Comparison of ENCODE assay signal across 18 cellular contexts in genomic region chr14:100661340-100661712, GRCh38.
A peak's percentile ranks its signal among the peaks of the same experiment; 100 is the strongest.
DNase-seq lines count a peak whose midpoint lies in the region; ATAC-seq and TF ChIP-seq lines count a peak whose summit lies in the region.
"Had no signal": no experiment of that assay in that cellular context is flagged by ENCODE, and none has a peak within 500 bp of the region (broad histone marks: within the 10 kb centered on the region; RNA-seq: fewer than 3 reads in every experiment).

No MANE protein-coding gene starts in this region.

- H3K27ac ChIP-seq in hepatocyte, result peak overlapping the region; percentile 76
- H3K27ac ChIP-seq: A549, RWPE1, SJCRH30 had no signal

- H3K79me2 ChIP-seq in hepatocyte, result no peaks in the 10 kb centered on the region

- no peak overlapping the region for H3K4me3 ChIP-seq in hepatocyte
- H3K4me3 ChIP-seq: A549, HAP-1, SJCRH30 had no signal

- no peaks in the 10 kb centered on the region for H3K36me3 Mint-ChIP-seq in HFFc6 (ENCODE audit: low read depth)
- no peaks in the 10 kb centered on the region for H3K36me3 Mint-ChIP-seq in Calu3 (ENCODE audit: insufficient read depth, unreplicated experiment)
- H3K36me3 Mint-ChIP-seq: CD14-positive monocyte had no signal

- BruUV-seq in Calu3 (replicated peaks; lab: Mats Ljungman, UMichigan), result no TSS peak

- H3K9me3 Mint-ChIP-seq in HFFc6, result no peaks in the 10 kb centered on the region
- H3K9me3 Mint-ChIP-seq in Calu3 (ENCODE audit: low read depth, unreplicated experiment), result no peaks in the 10 kb centered on the region

- CTCF ChIA-PET in Calu3 (lab: Charles Lee), result interaction anchor here (1.1 to 1.2 kb wide), 2 partner anchors 15 to 340 kb away, joined by 3 to 4 read pairs; no protein-coding TSS in a partner anchor

- H3K4me2 ChIP-seq in hepatocyte, result no peak overlapping the region
- H3K4me2 ChIP-seq: A549 had no signal

- H3K27me3 Mint-ChIP-seq in HFFc6 (ENCODE audit: insufficient read depth) (peaks cover 10% of the 10 kb centered on the region), Calu3 (ENCODE audit: unreplicated experiment) (peaks cover 26% of the 10 kb centered on the region)

- TF ChIP-seq CTCF in HFFc6 (IDR thresholded peaks at IDR 0.05) (no peak), hepatocyte (IDR thresholded peaks at IDR 0.05; ENCODE audit: poor library complexity) (no peak), Calu3 (IDR thresholded peaks at IDR 0.05; ENCODE audit: unreplicated experiment) (no peak)

- H3K27me3 ChIP-seq in hepatocyte, result no peaks in the 10 kb centered on the region
- H3K27me3 ChIP-seq: SJCRH30 had no signal

- H3K9me3 ChIP-seq in hepatocyte (ENCODE audit: low read depth), result no peaks in the 10 kb centered on the region
- H3K9me3 ChIP-seq: A549, HAP-1, SJCRH30 had no signal

- intact Hi-C loops in Calu3 (cut with micrococcal nuclease; ENCODE audit: unreplicated experiment), result loop anchor here (10.0 kb wide), 2 partner anchors 183 to 1003 kb away; no protein-coding TSS in a partner anchor

- 67% methylated on average over 9 of the region's 9 CpGs for WGBS in hepatocyte (ENCODE audit: low lambda C conversion rate, missing lambda C conversion rate)

- H4K20me1 ChIP-seq in hepatocyte (ENCODE audit: insufficient read depth, poor library complexity, severe bottlenecking), result no peaks in the 10 kb centered on the region

- peak overlapping the region; percentile 34; the same call in 1 of the 2 replicates for H3K4me3 Mint-ChIP-seq in HFFc6
- no peak overlapping the region for H3K4me3 Mint-ChIP-seq in Calu3 (ENCODE audit: low read depth, unreplicated experiment)
- H3K4me3 Mint-ChIP-seq: CD14-positive monocyte had no signal

- H3K27ac Mint-ChIP-seq in HFFc6, result peak overlapping the region; percentile 80
- no peak overlapping the region for H3K27ac Mint-ChIP-seq in Calu3 (ENCODE audit: unreplicated experiment)
- H3K27ac Mint-ChIP-seq: CD14-positive monocyte had no signal

- no peak for ATAC-seq in GM19328 (IDR thresholded peaks at IDR 0.05; ENCODE audit: unreplicated experiment)
- ATAC-seq: A549 had no signal

- H3K4me1 ChIP-seq in hepatocyte (ENCODE audit: insufficient read depth), result peaks cover 28% of the 10 kb centered on the region
- H3K4me1 ChIP-seq: HAP-1, SJCRH30 had no signal

- H3K36me3 ChIP-seq in hepatocyte (replicated peaks; ENCODE audit: insufficient read depth, low read depth), result no peaks in the 10 kb centered on the region
- H3K36me3 ChIP-seq: HAP-1, SJCRH30 had no signal

- H3K9me2 ChIP-seq in hepatocyte (replicated peaks; ENCODE audit: insufficient read depth), result no peaks in the 10 kb centered on the region

- DNase-seq in Ammon's horn (ENCODE audit: low spot score), result peak; percentile 36
- DNase-seq in HFFc6, result no peak
- DNase-seq in hepatocyte (ENCODE audit: low spot score), result peak; percentile 17
- peak; percentile 57 for DNase-seq in occipital lobe (lab: John Stamatoyannopoulos, UW)
- no peak for DNase-seq in Calu3
- DNase-seq in AML-193 (lab: John Stamatoyannopoulos, UW), result no peak
- DNase-seq in stimulated activated CD8-positive, alpha-beta memory T cell treated with anti-CD3 and anti-CD28 coated beads, Interleukin-4, amount 100 ng/mL, for 48 hours, result no peak
- DNase-seq: COR-L47, DMS153, KBM-7, NCI-H2171, NCI-H748 treated with DMSO at 0.1 percent for 48 hours, SJCRH30 had no signal

- H3K4me1 Mint-ChIP-seq in HFFc6 (ENCODE audit: low read depth), result peaks cover 38% of the 10 kb centered on the region
- H3K4me1 Mint-ChIP-seq in Calu3 (ENCODE audit: low read depth, unreplicated experiment), result peaks cover 17% of the 10 kb centered on the region

- no peak overlapping the region for H2AFZ ChIP-seq in hepatocyte

Comparison
In these comparisons a context has a peak if more than half of its experiments do, and no peak if none do; other contexts are left out.
1. DNase-seq: peak in Ammon's horn (single experiment), hepatocyte (single experiment) and occipital lobe (single experiment); none in HFFc6 (single experiment), Calu3 (single experiment), AML-193 (0 of 2) and stimulated activated CD8-positive, alpha-beta memory T cell treated with anti-CD3 and anti-CD28 coated beads, Interleukin-4, amount 100 ng/mL, for 48 hours (single experiment).